In genomic region chr6:42462474-42462972, GRCh38 we compare ENCODE assay signal across 34 cellular contexts.
"Had no signal": no experiment of that assay in that cellular context is flagged by ENCODE, and none has a peak within 500 bp of the region (broad histone marks: within the 10 kb centered on the region; RNA-seq: fewer than 3 reads in every experiment).

No MANE protein-coding gene starts in this region.

- H3K9me3 ChIP-seq: adrenal gland, body of pancreas had no signal

- ATAC-seq: activated CD8-positive, alpha-beta T cell treated with anti-CD3 and anti-CD28 coated beads for 36 hours; activated naive CD4-positive, alpha-beta T cell treated with anti-CD3 and anti-CD28 coated beads, Interleukin-2, amount 50 U/mL, for 72 hours; activated T-cell treated with anti-CD3 and anti-CD28 coated beads, Interleukin-2, amount 50 U/mL, for 4 hours; activated T-cell treated with anti-CD3 and anti-CD28 coated beads, Interleukin-2, amount 50 U/mL, for 72 hours; activated T-helper 17 cell treated with anti-CD3 and anti-CD28 coated beads, Interleukin-2, amount 50 U/mL, for 72 hours; body of pancreas had no signal

- H3K27ac ChIP-seq: adrenal gland, body of pancreas, brain microvascular endothelial cell, breast epithelium, WERI-Rb-1 had no signal

- H3K27me3 ChIP-seq: adrenal gland, body of pancreas, brain microvascular endothelial cell, breast epithelium had no signal

- H3K9me3 Mint-ChIP-seq: activated B cell treated with CpG ODN at 0.5 μM for 24 hours; activated CD4-positive, alpha-beta memory T cell treated with anti-CD3 and anti-CD28 coated beads for 36 hours; activated CD8-positive, alpha-beta T cell treated with anti-CD3 and anti-CD28 coated beads for 36 hours; activated naive CD4-positive, alpha-beta T cell treated with anti-CD3 and anti-CD28 coated beads for 36 hours; activated naive CD4-positive, alpha-beta T cell treated with anti-CD3 and anti-CD28 coated beads, Interleukin-2, amount 50 U/mL, for 72 hours; activated T-cell treated with anti-CD3 and anti-CD28 coated beads, Interleukin-2, amount 50 U/mL, for 4 hours; activated T-cell treated with anti-CD3 and anti-CD28 coated beads, Interleukin-2, amount 50 U/mL, for 72 hours; activated T-helper 1 cell treated with anti-CD3 and anti-CD28 coated beads, Interleukin-12 subunit alpha, Interleukin-12 subunit beta, Interleukin-2, Interleukin-4 antibody, amounts not matched to agents 30 ng/mL and 10 ng/mL and 1 ng/mL, durations not matched to agents 14 hours and 24 hours and 36 hours; activated T-helper 17 cell treated with anti-CD3 and anti-CD28 coated beads, Interleukin-2, amount 50 U/mL, for 72 hours had no signal

- H3K27ac Mint-ChIP-seq: activated B cell treated with CpG ODN at 0.5 μM for 24 hours; activated CD4-positive, alpha-beta memory T cell treated with anti-CD3 and anti-CD28 coated beads for 36 hours; activated CD4-positive, alpha-beta T cell treated with anti-CD3 and anti-CD28 coated beads, Interleukin-2, amount 10 ng/mL, durations not matched to agents 24 days and 14 days; activated CD8-positive, alpha-beta T cell treated with anti-CD3 and anti-CD28 coated beads for 36 hours; activated naive CD4-positive, alpha-beta T cell treated with anti-CD3 and anti-CD28 coated beads for 36 hours; activated naive CD4-positive, alpha-beta T cell treated with anti-CD3 and anti-CD28 coated beads, Interleukin-2, amount 50 U/mL, for 72 hours; activated naive CD8-positive, alpha-beta T cell treated with anti-CD3 and anti-CD28 coated beads for 36 hours; activated T-cell treated with anti-CD3 and anti-CD28 coated beads, Interleukin-2, amount 50 U/mL, for 72 hours; activated T-helper 1 cell treated with anti-CD3 and anti-CD28 coated beads, Interleukin-12 subunit alpha, Interleukin-12 subunit beta, Interleukin-2, Interleukin-4 antibody, amounts not matched to agents 30 ng/mL and 10 ng/mL and 1 ng/mL, durations not matched to agents 14 hours and 24 hours and 36 hours; activated T-helper 17 cell treated with anti-CD3 and anti-CD28 coated beads, Interleukin-2, amount 50 U/mL, for 72 hours; T-helper 1 cell treated with Interleukin-12 subunit alpha and Interleukin-12 subunit beta and Interleukin-4 antibody, amounts not matched to agents 30 μg/mL and 1 μg/mL, for 36 hours; T-helper 2 cell treated with Interferon-gamma antibody and Interleukin-4, amounts not matched to agents 5 μg/mL and 100 μg/mL, for 36 hours had no signal

- H3K27me3 Mint-ChIP-seq: activated CD4-positive, alpha-beta memory T cell treated with anti-CD3 and anti-CD28 coated beads for 36 hours; activated CD8-positive, alpha-beta T cell treated with anti-CD3 and anti-CD28 coated beads for 36 hours; activated naive CD8-positive, alpha-beta T cell treated with anti-CD3 and anti-CD28 coated beads for 36 hours; activated T-helper 17 cell treated with anti-CD3 and anti-CD28 coated beads, Interleukin-2, amount 50 U/mL, for 72 hours had no signal

- H3K36me3 Mint-ChIP-seq: activated CD4-positive, alpha-beta memory T cell treated with anti-CD3 and anti-CD28 coated beads for 36 hours; activated naive CD4-positive, alpha-beta T cell treated with anti-CD3 and anti-CD28 coated beads, Interleukin-2, amount 50 U/mL, for 72 hours; activated naive CD8-positive, alpha-beta T cell treated with anti-CD3 and anti-CD28 coated beads for 36 hours had no signal

- H3K4me1 Mint-ChIP-seq: activated B cell treated with CpG ODN at 0.5 μM for 24 hours; activated CD4-positive, alpha-beta T cell treated with anti-CD3 and anti-CD28 coated beads, Interleukin-2, amount 10 ng/mL, durations not matched to agents 24 days and 14 days; activated naive CD8-positive, alpha-beta T cell treated with anti-CD3 and anti-CD28 coated beads for 36 hours had no signal

- H3K4me3 Mint-ChIP-seq: activated B cell treated with CpG ODN at 0.5 μM for 24 hours; activated CD4-positive, alpha-beta memory T cell treated with anti-CD3 and anti-CD28 coated beads for 36 hours; activated CD4-positive, alpha-beta T cell treated with anti-CD3 and anti-CD28 coated beads, Interleukin-2, amount 10 ng/mL, durations not matched to agents 24 days and 14 days; activated CD8-positive, alpha-beta T cell treated with anti-CD3 and anti-CD28 coated beads for 36 hours; activated naive CD4-positive, alpha-beta T cell treated with anti-CD3 and anti-CD28 coated beads for 36 hours; activated naive CD8-positive, alpha-beta T cell treated with anti-CD3 and anti-CD28 coated beads for 36 hours; activated T-cell treated with anti-CD3 and anti-CD28 coated beads, Interleukin-2, amount 50 U/mL, for 4 hours; activated T-cell treated with anti-CD3 and anti-CD28 coated beads, Interleukin-2, amount 50 U/mL, for 72 hours; activated T-helper 1 cell treated with anti-CD3 and anti-CD28 coated beads, Interleukin-12 subunit alpha, Interleukin-12 subunit beta, Interleukin-2, Interleukin-4 antibody, amounts not matched to agents 30 ng/mL and 10 ng/mL and 1 ng/mL, durations not matched to agents 14 hours and 24 hours and 36 hours; activated T-helper 17 cell treated with anti-CD3 and anti-CD28 coated beads, Interleukin-2, amount 50 U/mL, for 72 hours; T-helper 1 cell treated with Interleukin-12 subunit alpha and Interleukin-12 subunit beta and Interleukin-4 antibody, amounts not matched to agents 30 μg/mL and 1 μg/mL, for 36 hours; T-helper 2 cell treated with Interferon-gamma antibody and Interleukin-4, amounts not matched to agents 5 μg/mL and 100 μg/mL, for 36 hours had no signal

- DNase-seq: activated B cell treated with CpG ODN at 0.5 μM for 24 hours; activated CD4-positive, alpha-beta memory T cell treated with anti-CD3 and anti-CD28 coated beads for 36 hours; activated CD4-positive, alpha-beta T cell treated with anti-CD3 and anti-CD28 coated beads for 4 hours; activated CD4-positive, alpha-beta T cell treated with anti-CD3 and anti-CD28 coated beads, Interleukin-2, amount 10 ng/mL, durations not matched to agents 24 days and 14 days; activated CD4-positive, alpha-beta T cell treated with anti-CD3 and anti-CD28 coated beads, Interleukin-2, amount 50 U/mL, for 1 hour; activated CD4-positive, alpha-beta T cell treated with anti-CD3 and anti-CD28 coated beads, Interleukin-2, amount 50 U/mL, for 4 hours; activated CD4-positive, CD25-positive, alpha-beta regulatory T cell treated with anti-CD3 and anti-CD28 coated beads, Interleukin-2, amount 50 U/mL, for 72 hours; activated CD8-positive, alpha-beta memory T cell treated with anti-CD3 and anti-CD28 coated beads, Interleukin-2, amount 50 U/mL, for 4 hours; activated CD8-positive, alpha-beta T cell treated with anti-CD3 and anti-CD28 coated beads for 36 hours; activated effector memory CD4-positive, alpha-beta T cell treated with anti-CD3 and anti-CD28 coated beads, Interleukin-2, amount 50 U/mL, for 16 hours; activated gamma-delta T cell treated with Interleukin-2 at 50 U/mL for 16 hours; activated naive CD4-positive, alpha-beta T cell; activated naive CD4-positive, alpha-beta T cell treated with anti-CD3 and anti-CD28 coated beads for 36 hours; activated naive CD4-positive, alpha-beta T cell treated with anti-CD3 and anti-CD28 coated beads, Interleukin-2, amount 50 U/mL, for 16 hours; activated naive CD8-positive, alpha-beta T cell treated with anti-CD3 and anti-CD28 coated beads for 36 hours; activated T-cell treated with anti-CD3 and anti-CD28 coated beads for 4 hours; activated T-cell treated with anti-CD3 and anti-CD28 coated beads, Interleukin-2, amount 50 U/mL, for 1 hour; activated T-cell treated with anti-CD3 and anti-CD28 coated beads, Interleukin-2, amount 50 U/mL, for 4 hours; activated T-cell treated with anti-CD3 and anti-CD28 coated beads, Interleukin-2, amount 50 U/mL, for 72 hours; adrenal gland; amniotic stem cell; aorta; body of pancreas; brain microvascular endothelial cell; central memory CD4-positive, alpha-beta T cell; T-helper 2 cell; T-helper 9 cell; WERI-Rb-1 had no signal
